Comparison of ENCODE assay signal across 1 cellular context in genomic region chr19:46850228-46851203, GRCh38.
A peak's percentile ranks its signal among the peaks of the same experiment; 100 is the strongest.
TF ChIP-seq lines count a peak whose summit lies in the region.

TSS of gene AP2S1 (minus strand) at chr19:46850846. CDS start at chr19:46850766, 80 bp downstream.

TF ChIP-seq in HepG2, 621 proteins besides CTCF, POLR2A, EP300 and RAD21 (continued from another document and continues in another):
- TF ChIP-seq MLXIP (CRISPR knock-in tag; IDR thresholded peaks at IDR 0.05; ENCODE audit: borderline replicate concordance): no peak
- peak; percentile 73; the same call in 1 of the 2 replicates for TF ChIP-seq ARHGAP35 (CRISPR knock-in tag; IDR thresholded peaks at IDR 0.05; ENCODE audit: borderline replicate concordance)
- TF ChIP-seq RBFOX2 (IDR thresholded peaks at IDR 0.05; ENCODE audit: low read depth, low read length): peak; percentile 79
- no peak; the same call in 1 of the 2 replicates for TF ChIP-seq HIC2 (CRISPR knock-in tag; IDR thresholded peaks at IDR 0.05; ENCODE audit: low read depth)
- no peak for TF ChIP-seq HOMEZ (CRISPR knock-in tag; IDR thresholded peaks at IDR 0.05; ENCODE audit: low read depth)
- TF ChIP-seq HDAC1 (CRISPR knock-in tag; IDR thresholded peaks at IDR 0.05): peak; percentile 92
- peak; percentile 77; the same call in 1 of the 2 replicates for TF ChIP-seq SRY (CRISPR knock-in tag; IDR thresholded peaks at IDR 0.05)
- peak; percentile 81 for TF ChIP-seq RFX3 (CRISPR knock-in tag; IDR thresholded peaks at IDR 0.05)
- TF ChIP-seq ETV6 (CRISPR knock-in tag; conservative IDR thresholded peaks at IDR 0.05): no peak
- TF ChIP-seq ZNF713 (CRISPR knock-in tag; IDR thresholded peaks at IDR 0.05): peak; percentile 27; the same call in 1 of the 2 replicates
- no peak for TF ChIP-seq ZFP36 (IDR thresholded peaks at IDR 0.05; ENCODE audit: borderline replicate concordance, low read depth, low read length, partially characterized antibody)
- 0 out of 2 replicates have a peak, but pooled peaks have one; percentile 46 for TF ChIP-seq ZNF800 (CRISPR knock-in tag; IDR thresholded peaks at IDR 0.05)
- TF ChIP-seq JUND (CRISPR knock-in tag; IDR thresholded peaks at IDR 0.05): 0 out of 2 replicates have a peak, but pooled peaks have one; percentile 56
- no peak for TF ChIP-seq KLF6 (CRISPR knock-in tag; IDR thresholded peaks at IDR 0.05)
- TF ChIP-seq ZSCAN30 (CRISPR knock-in tag; IDR thresholded peaks at IDR 0.05): no peak
- TF ChIP-seq IKZF5 (CRISPR knock-in tag; IDR thresholded peaks at IDR 0.05): peak; percentile 43
- TF ChIP-seq ZNF576 (CRISPR knock-in tag; IDR thresholded peaks at IDR 0.05): 0 out of 2 replicates have a peak, but pooled peaks have one; percentile 61
- no peak for TF ChIP-seq ZNF24 (IDR thresholded peaks at IDR 0.05)
- 0 out of 2 replicates have a peak, but pooled peaks have one; percentile 58 for TF ChIP-seq PITX1 (CRISPR knock-in tag; IDR thresholded peaks at IDR 0.05)
- TF ChIP-seq FOSL1 (CRISPR knock-in tag; IDR thresholded peaks at IDR 0.05; ENCODE audit: borderline replicate concordance): no peak
- TF ChIP-seq U2AF1 (optimal IDR thresholded peaks at IDR 0.05; ENCODE audit: low read depth, low read length): no peak
- peak; percentile 18 for TF ChIP-seq THRA (CRISPR knock-in tag; IDR thresholded peaks at IDR 0.05; ENCODE audit: borderline replicate concordance)
- peak; percentile 69 for TF ChIP-seq DRAP1 (CRISPR knock-in tag; IDR thresholded peaks at IDR 0.05)
- TF ChIP-seq CBX1 (IDR thresholded peaks at IDR 0.05; ENCODE audit: low read depth): no peak
- TF ChIP-seq NPAS2 (CRISPR knock-in tag; IDR thresholded peaks at IDR 0.05; ENCODE audit: borderline replicate concordance): no peak
- peak; percentile 35; the same call in 1 of the 2 replicates for TF ChIP-seq MED1 (CRISPR knock-in tag; IDR thresholded peaks at IDR 0.05)
- TF ChIP-seq HNRNPH1 (optimal IDR thresholded peaks at IDR 0.05; ENCODE audit: low read depth, low read length): no peak
- TF ChIP-seq ZIK1 (CRISPR knock-in tag; IDR thresholded peaks at IDR 0.05; ENCODE audit: borderline replicate concordance, low read depth): peak; percentile 37; the same call in 1 of the 2 replicates
- TF ChIP-seq PATZ1 (CRISPR knock-in tag; IDR thresholded peaks at IDR 0.05): peak; percentile 66
- TF ChIP-seq ZBTB37 (CRISPR knock-in tag; IDR thresholded peaks at IDR 0.05): no peak
- TF ChIP-seq TIGD3 (CRISPR knock-in tag; IDR thresholded peaks at IDR 0.05; ENCODE audit: borderline replicate concordance): no peak
- peak; percentile 43 for TF ChIP-seq IKZF4 (CRISPR knock-in tag; IDR thresholded peaks at IDR 0.05; ENCODE audit: borderline replicate concordance, low read depth, not compliant biosample characterization)
- TF ChIP-seq HMGXB3 (CRISPR knock-in tag; IDR thresholded peaks at IDR 0.05; ENCODE audit: borderline replicate concordance): peak; percentile 88
- peak; percentile 64; the same call in 1 of the 2 replicates for TF ChIP-seq ZZZ3 (CRISPR knock-in tag; IDR thresholded peaks at IDR 0.05; ENCODE audit: borderline replicate concordance)
- peak; percentile 7; the same call in 1 of the 2 replicates for TF ChIP-seq STAG1 (CRISPR knock-in tag; IDR thresholded peaks at IDR 0.05)
